ENCODE assay signal across 20 cellular contexts in the genomic region with DNA sequence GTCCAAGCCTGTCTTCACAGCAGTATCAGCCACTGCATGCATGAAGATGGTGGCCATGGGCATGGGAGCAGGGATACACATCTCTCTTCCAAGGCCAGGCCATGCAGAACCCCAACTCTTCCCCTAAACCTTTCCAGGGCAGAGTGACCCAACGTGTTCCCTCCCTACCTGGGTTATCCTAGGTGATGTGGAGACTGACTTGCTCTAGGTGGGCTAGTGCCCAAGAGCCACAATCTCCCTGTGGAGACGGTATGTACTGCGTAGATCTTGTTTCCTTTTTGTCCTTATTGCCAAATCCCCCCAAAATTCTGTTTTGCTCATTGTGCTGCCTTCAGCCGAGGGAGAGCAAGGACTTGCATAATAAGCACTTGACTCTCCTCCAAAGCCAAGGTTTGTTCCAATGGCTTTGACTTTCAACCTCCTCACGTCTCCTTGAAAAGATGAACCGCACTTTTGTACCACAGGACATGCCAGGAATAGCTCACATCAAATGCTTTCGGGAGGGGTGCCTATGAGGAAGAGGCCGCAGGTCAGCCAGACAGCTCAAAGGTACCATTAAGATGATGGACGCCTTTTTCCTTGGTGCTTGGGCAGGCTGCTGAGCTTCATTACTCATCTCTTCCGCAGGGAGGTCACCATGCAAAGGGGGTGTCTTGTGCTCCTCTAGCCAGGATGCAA.
DNase-seq lines count a peak whose midpoint lies in the region; TF ChIP-seq lines count a peak whose summit lies in the region.
"Had no signal": no experiment of that assay in that cellular context is flagged by ENCODE, and none has a peak within 500 bp of the region (broad histone marks: within the 10 kb centered on the region; RNA-seq: fewer than 3 reads in every experiment).

No MANE protein-coding gene starts in this region.

- H3K27me3 Mint-ChIP-seq in endodermal cell (ENCODE audit: insufficient read depth) (peaks cover 74% of the 10 kb centered on the region), Calu3 (ENCODE audit: unreplicated experiment) (peaks cover 65% of the 10 kb centered on the region)

- H3K9me3 ChIP-seq in endodermal cell (ENCODE audit: control insufficient read depth, low read length): peaks cover 8% of the 10 kb centered on the region
- H3K9me3 ChIP-seq: BE2C, Peyer's patch, SJSA1 had no signal

- no peak overlapping the region for H3K9ac ChIP-seq in endodermal cell (ENCODE audit: extremely low read depth, low read length, poor library complexity, severe bottlenecking)

- CTCF ChIA-PET in Calu3 (lab: Charles Lee): no interaction called here

- BruUV-seq in Calu3 (replicated peaks; lab: Mats Ljungman, UMichigan): no TSS peak

- TF ChIP-seq CTCF in endodermal cell (conservative IDR thresholded peaks at IDR 0.05) (no peak), GM13976 (IDR thresholded peaks at IDR 0.05; ENCODE audit: borderline replicate concordance, control extremely low read depth, extremely low read depth, insufficient read depth, missing control alignments) (no peak), Calu3 (IDR thresholded peaks at IDR 0.05; ENCODE audit: unreplicated experiment) (no peak)

- H3K36me3 Mint-ChIP-seq in endodermal cell (ENCODE audit: low read depth) (no peaks in the 10 kb centered on the region), Calu3 (ENCODE audit: insufficient read depth, unreplicated experiment) (no peaks in the 10 kb centered on the region)
- H3K36me3 Mint-ChIP-seq: IgD-negative memory B cell had no signal

- no peak overlapping the region for H3K27ac ChIP-seq in endodermal cell (ENCODE audit: low read depth, low read length)
- H3K27ac ChIP-seq: Peyer's patch, SJSA1 had no signal

- H3K4me3 ChIP-seq in endodermal cell (ENCODE audit: low read length): no peak overlapping the region
- H3K4me3 ChIP-seq: GM12878, Peyer's patch, SJSA1 had no signal

- H3K27me3 ChIP-seq in endodermal cell (ENCODE audit: control insufficient read depth, insufficient read depth, low read length, poor library complexity, severe bottlenecking): peaks cover 8% of the 10 kb centered on the region
- H3K27me3 ChIP-seq: BE2C, Peyer's patch, SJSA1 had no signal

- H3K4me1 Mint-ChIP-seq in endodermal cell (no peaks in the 10 kb centered on the region), Calu3 (ENCODE audit: low read depth, unreplicated experiment) (no peaks in the 10 kb centered on the region)
- H3K4me1 Mint-ChIP-seq: IgD-negative memory B cell had no signal

- intact Hi-C loops in Calu3 (cut with micrococcal nuclease; ENCODE audit: unreplicated experiment): no loop called here

- 90 to 98% methylated on average over 9 to 10 of the region's 10 CpGs for WGBS in endodermal cell (ENCODE audit: insufficient coverage in 1 of 2, insufficient read length in 1 of 2), 2 experiments

- H3K4me3 Mint-ChIP-seq in endodermal cell (no peak overlapping the region), Calu3 (ENCODE audit: low read depth, unreplicated experiment) (no peak overlapping the region)
- H3K4me3 Mint-ChIP-seq: CD4-positive, alpha-beta T cell; IgD-negative memory B cell had no signal

- no peaks in the 10 kb centered on the region for H3K36me3 ChIP-seq in endodermal cell (ENCODE audit: control insufficient read depth, insufficient read depth, low read length)
- H3K36me3 ChIP-seq: BE2C, Peyer's patch, SJSA1 had no signal

- in situ Hi-C loops in GM13976 (cut with MboI; ENCODE audit: low sequenced_read_pairs, unreplicated experiment): no loop called here

- peak; percentile 91 for DNase-seq in A172 (ENCODE audit: low spot score)
- peak; percentile 76 for DNase-seq in amniotic epithelial cell (ENCODE audit: low read depth)
- peak; percentile 22 for DNase-seq in endodermal cell
- DNase-seq in pons (ENCODE audit: low spot score): peak; percentile 8
- DNase-seq in middle frontal gyrus (ENCODE audit: extremely low spot score, low spot score): no peak
- DNase-seq in GM13976 (ENCODE audit: low spot score): no peak
- no peak for DNase-seq in Calu3
- DNase-seq: BE2C; CD4-positive, alpha-beta T cell; COR-L47; DND-41; GOT3; NCI-H1694 treated with DMSO at 0.1 percent for 48 hours; NCI-H2081 treated with DMSO at 0.1 percent for 48 hours; NCI-H2171 treated with DMSO at 0.1 percent for 48 hours; NCI-H526; Peyer's patch had no signal

- H3K4me1 ChIP-seq in endodermal cell (ENCODE audit: control insufficient read depth, insufficient read depth, low read length): no peaks in the 10 kb centered on the region
- H3K4me1 ChIP-seq: BE2C, Peyer's patch, SJSA1 had no signal

- H3K9me3 Mint-ChIP-seq in endodermal cell (peaks cover 10% of the 10 kb centered on the region), Calu3 (ENCODE audit: low read depth, unreplicated experiment) (no peaks in the 10 kb centered on the region)
- H3K9me3 Mint-ChIP-seq: CD4-positive, alpha-beta T cell had no signal

- H3K27ac Mint-ChIP-seq in endodermal cell: no peak overlapping the region
- H3K27ac Mint-ChIP-seq in Calu3 (ENCODE audit: unreplicated experiment): no peak overlapping the region
- H3K27ac Mint-ChIP-seq: CD4-positive, alpha-beta T cell; IgD-negative memory B cell had no signal

Comparison
In these comparisons a context has a peak if more than half of its experiments do, and no peak if none do; other contexts are left out.
1. DNase-seq: peak in A172 (single experiment), amniotic epithelial cell (single experiment), endodermal cell (single experiment) and pons (single experiment); none in middle frontal gyrus (single experiment), GM13976 (single experiment) and Calu3 (single experiment).